ENCODE assay signal across 1 cellular context in the genomic region with DNA sequence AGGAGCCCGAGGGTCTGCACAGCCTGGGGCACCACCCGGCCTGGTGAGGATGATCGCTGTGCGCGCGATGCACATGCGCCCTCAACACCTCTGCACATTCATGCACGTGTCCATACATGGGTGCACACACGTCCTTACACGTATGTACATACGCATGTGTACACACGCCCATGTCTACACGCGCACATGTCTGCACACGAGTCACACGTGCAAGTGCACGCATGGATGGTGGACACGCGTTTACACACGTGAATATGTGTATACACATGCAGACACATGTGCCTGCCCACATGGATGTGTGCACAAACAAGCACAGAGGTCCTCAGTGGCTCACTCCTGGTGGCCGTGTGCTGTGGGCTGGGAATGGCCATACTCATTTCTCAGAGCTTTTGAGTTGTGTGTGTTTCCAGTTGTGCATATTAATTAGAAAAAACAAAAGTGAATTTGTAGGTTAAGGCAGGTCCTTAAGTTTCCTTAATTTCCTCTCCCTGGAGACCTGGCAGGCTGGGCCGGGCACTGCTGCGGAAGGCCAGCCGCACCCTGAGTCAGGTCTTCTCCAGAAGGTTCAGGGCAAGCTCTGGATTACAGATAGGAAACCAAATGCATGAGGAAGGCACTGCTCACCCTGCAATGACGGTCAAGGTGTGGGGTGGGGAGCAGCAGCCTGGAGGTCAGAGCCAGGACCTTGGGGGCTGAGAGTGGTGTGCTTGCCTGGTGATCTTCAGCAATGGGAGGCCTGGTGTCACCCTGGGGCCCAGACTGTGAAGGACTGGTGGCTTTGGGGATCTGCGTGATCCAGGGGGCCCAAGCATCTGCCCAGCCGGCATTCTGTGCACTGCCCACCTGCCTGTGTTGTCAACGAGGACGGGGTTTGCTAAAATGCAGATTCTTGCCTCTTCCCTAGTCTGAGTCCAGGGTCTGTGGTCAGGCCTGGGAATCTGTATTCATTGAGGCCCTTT.
TF ChIP-seq lines count a peak whose summit lies in the region.

No MANE protein-coding gene starts in this region.

TF ChIP-seq in K562, 482 proteins besides CTCF, POLR2A, EP300 and RAD21:
- TF ChIP-seq KDM1A (IDR thresholded peaks at IDR 0.05) (0 out of 4 replicates have a peak, but pooled peaks of 1 of the 2 experiments have one; percentile 98), KAT8 (IDR thresholded peaks at IDR 0.05; ENCODE audit: low read depth) (no peak), ZC3H4 (CRISPR knock-in tag; IDR thresholded peaks at IDR 0.05; ENCODE audit: borderline replicate concordance) (peak; percentile 62; the same call in 1 of the 2 replicates), BHLHE40 (IDR thresholded peaks at IDR 0.05; ENCODE audit: low read length) (peak; percentile 74; the same call in 1 of the 2 replicates), ZNF124 (CRISPR knock-in tag; IDR thresholded peaks at IDR 0.05) (no peak), SIN3B (IDR thresholded peaks at IDR 0.05; ENCODE audit: low read depth) (no peak)
- TF ChIP-seq, protein P1, sequence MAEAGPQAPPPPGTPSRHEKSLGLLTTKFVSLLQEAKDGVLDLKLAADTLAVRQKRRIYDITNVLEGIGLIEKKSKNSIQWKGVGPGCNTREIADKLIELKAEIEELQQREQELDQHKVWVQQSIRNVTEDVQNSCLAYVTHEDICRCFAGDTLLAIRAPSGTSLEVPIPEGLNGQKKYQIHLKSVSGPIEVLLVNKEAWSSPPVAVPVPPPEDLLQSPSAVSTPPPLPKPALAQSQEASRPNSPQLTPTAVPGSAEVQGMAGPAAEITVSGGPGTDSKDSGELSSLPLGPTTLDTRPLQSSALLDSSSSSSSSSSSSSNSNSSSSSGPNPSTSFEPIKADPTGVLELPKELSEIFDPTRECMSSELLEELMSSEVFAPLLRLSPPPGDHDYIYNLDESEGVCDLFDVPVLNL (CRISPR knock-in tag; IDR thresholded peaks at IDR 0.05; ENCODE audit: low read depth), result 0 out of 2 replicates have a peak, but pooled peaks have one; percentile 3
- TF ChIP-seq, protein P2, sequence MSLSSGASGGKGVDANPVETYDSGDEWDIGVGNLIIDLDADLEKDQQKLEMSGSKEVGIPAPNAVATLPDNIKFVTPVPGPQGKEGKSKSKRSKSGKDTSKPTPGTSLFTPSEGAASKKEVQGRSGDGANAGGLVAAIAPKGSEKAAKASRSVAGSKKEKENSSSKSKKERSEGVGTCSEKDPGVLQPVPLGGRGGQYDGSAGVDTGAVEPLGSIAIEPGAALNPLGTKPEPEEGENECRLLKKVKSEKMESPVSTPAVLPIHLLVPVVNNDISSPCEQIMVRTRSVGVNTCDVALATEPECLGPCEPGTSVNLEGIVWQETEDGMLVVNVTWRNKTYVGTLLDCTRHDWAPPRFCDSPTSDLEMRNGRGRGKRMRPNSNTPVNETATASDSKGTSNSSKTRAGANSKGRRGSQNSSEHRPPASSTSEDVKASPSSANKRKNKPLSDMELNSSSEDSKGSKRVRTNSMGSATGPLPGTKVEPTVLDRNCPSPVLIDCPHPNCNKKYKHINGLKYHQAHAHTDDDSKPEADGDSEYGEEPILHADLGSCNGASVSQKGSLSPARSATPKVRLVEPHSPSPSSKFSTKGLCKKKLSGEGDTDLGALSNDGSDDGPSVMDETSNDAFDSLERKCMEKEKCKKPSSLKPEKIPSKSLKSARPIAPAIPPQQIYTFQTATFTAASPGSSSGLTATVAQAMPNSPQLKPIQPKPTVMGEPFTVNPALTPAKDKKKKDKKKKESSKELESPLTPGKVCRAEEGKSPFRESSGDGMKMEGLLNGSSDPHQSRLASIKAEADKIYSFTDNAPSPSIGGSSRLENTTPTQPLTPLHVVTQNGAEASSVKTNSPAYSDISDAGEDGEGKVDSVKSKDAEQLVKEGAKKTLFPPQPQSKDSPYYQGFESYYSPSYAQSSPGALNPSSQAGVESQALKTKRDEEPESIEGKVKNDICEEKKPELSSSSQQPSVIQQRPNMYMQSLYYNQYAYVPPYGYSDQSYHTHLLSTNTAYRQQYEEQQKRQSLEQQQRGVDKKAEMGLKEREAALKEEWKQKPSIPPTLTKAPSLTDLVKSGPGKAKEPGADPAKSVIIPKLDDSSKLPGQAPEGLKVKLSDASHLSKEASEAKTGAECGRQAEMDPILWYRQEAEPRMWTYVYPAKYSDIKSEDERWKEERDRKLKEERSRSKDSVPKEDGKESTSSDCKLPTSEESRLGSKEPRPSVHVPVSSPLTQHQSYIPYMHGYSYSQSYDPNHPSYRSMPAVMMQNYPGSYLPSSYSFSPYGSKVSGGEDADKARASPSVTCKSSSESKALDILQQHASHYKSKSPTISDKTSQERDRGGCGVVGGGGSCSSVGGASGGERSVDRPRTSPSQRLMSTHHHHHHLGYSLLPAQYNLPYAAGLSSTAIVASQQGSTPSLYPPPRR (CRISPR knock-in tag; IDR thresholded peaks at IDR 0.05; ENCODE audit: borderline replicate concordance), result peak; percentile 14; the same call in 1 of the 2 replicates
- TF ChIP-seq, protein P3, sequence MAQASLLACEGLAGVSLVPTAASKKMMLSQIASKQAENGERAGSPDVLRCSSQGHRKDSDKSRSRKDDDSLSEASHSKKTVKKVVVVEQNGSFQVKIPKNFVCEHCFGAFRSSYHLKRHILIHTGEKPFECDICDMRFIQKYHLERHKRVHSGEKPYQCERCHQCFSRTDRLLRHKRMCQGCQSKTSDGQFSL (CRISPR knock-in tag; IDR thresholded peaks at IDR 0.05), result peak; percentile 61; the same call in 1 of the 2 replicates
- TF ChIP-seq, protein P3 (tag; IDR thresholded peaks at IDR 0.05), result no peak
- TF ChIP-seq, protein P4, sequence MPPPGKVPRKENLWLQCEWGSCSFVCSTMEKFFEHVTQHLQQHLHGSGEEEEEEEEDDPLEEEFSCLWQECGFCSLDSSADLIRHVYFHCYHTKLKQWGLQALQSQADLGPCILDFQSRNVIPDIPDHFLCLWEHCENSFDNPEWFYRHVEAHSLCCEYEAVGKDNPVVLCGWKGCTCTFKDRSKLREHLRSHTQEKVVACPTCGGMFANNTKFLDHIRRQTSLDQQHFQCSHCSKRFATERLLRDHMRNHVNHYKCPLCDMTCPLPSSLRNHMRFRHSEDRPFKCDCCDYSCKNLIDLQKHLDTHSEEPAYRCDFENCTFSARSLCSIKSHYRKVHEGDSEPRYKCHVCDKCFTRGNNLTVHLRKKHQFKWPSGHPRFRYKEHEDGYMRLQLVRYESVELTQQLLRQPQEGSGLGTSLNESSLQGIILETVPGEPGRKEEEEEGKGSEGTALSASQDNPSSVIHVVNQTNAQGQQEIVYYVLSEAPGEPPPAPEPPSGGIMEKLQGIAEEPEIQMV (tag; conservative IDR thresholded peaks at IDR 0.05; ENCODE audit: low read depth), result no peak
